ENCODE assay signal across 29 cellular contexts in genomic region chr13:63337921-63338320, GRCh38.
"Had no signal": no experiment of that assay in that cellular context is flagged by ENCODE, and none has a peak within 500 bp of the region (broad histone marks: within the 10 kb centered on the region; RNA-seq: fewer than 3 reads in every experiment).

No MANE protein-coding gene starts in this region.

- ATAC-seq: natural killer cell treated with Interleukin-12 subunit alpha and Interleukin-12 subunit beta and Interleukin-15 and Interleukin-18, amount 100 ng/mL, for 72 hours; psoas muscle; right cardiac atrium; right lobe of liver; stimulated activated effector memory CD8-positive, alpha-beta T cell treated with anti-CD3 and anti-CD28 coated beads, Interleukin-12 subunit alpha, Interleukin-12 subunit beta, amount 100 ng/mL, for 72 hours; stimulated activated naive B cell treated with anti-CD40 and anti-IgM and Interleukin-4, amounts not matched to agents 10 μg/mL and 1 μg/mL and 100 μg/mL, for 72 hours had no signal

- H3K27ac Mint-ChIP-seq: natural killer cell treated with Interleukin-12 subunit alpha and Interleukin-12 subunit beta and Interleukin-15 and Interleukin-18, amount 100 ng/mL, for 72 hours; nephron progenitor cell; progenitor cell of endocrine pancreas; stimulated activated effector memory CD8-positive, alpha-beta T cell treated with anti-CD3 and anti-CD28 coated beads, Interleukin-12 subunit alpha, Interleukin-12 subunit beta, amount 100 ng/mL, for 72 hours; stimulated activated naive B cell treated with anti-CD40 and anti-IgM and Interleukin-4, amounts not matched to agents 10 μg/mL and 1 μg/mL and 100 μg/mL, for 72 hours; stimulated activated naive CD8-positive, alpha-beta T cell treated with anti-CD3 and anti-CD28 coated beads, Interleukin-15, Interleukin-2, amounts not matched to agents 100 ng/mL and 50 ng/mL, for 24 hours had no signal

- H3K27me3 ChIP-seq: neutrophil, right lobe of liver, sigmoid colon, stomach, thyroid gland, tibial nerve, upper lobe of left lung, vagina had no signal

- H3K4me1 Mint-ChIP-seq: nephron progenitor cell; neural crest cell; stimulated activated effector memory CD8-positive, alpha-beta T cell treated with anti-CD3 and anti-CD28 coated beads, Interleukin-12 subunit alpha, Interleukin-12 subunit beta, amount 100 ng/mL, for 72 hours; stimulated activated naive B cell treated with anti-CD40 and anti-IgM and Interleukin-4, amounts not matched to agents 10 μg/mL and 1 μg/mL and 100 μg/mL, for 72 hours had no signal

- H3K4me3 ChIP-seq: ovary, psoas muscle, right lobe of liver, sigmoid colon, stomach, thoracic aorta, thyroid gland, tibial nerve, upper lobe of left lung, vagina had no signal

- H3K36me3 ChIP-seq: neutrophil, ovary, right lobe of liver, sigmoid colon, stomach, thoracic aorta, thyroid gland, tibial nerve, upper lobe of left lung, vagina had no signal

- H3K9me3 ChIP-seq: neutrophil, ovary, psoas muscle, right lobe of liver, sigmoid colon, thoracic aorta, thyroid gland, tibial nerve, upper lobe of left lung, vagina had no signal

- H3K4me3 Mint-ChIP-seq: natural killer cell treated with Interleukin-12 subunit alpha and Interleukin-12 subunit beta and Interleukin-15 and Interleukin-18, amount 100 ng/mL, for 72 hours; nephron progenitor cell; neural crest cell; stimulated activated effector memory CD8-positive, alpha-beta T cell treated with anti-CD3 and anti-CD28 coated beads, Interleukin-12 subunit alpha, Interleukin-12 subunit beta, amount 100 ng/mL, for 72 hours; stimulated activated naive B cell treated with anti-CD40 and anti-IgM and Interleukin-4, amounts not matched to agents 10 μg/mL and 1 μg/mL and 100 μg/mL, for 72 hours; stimulated activated naive CD8-positive, alpha-beta T cell treated with anti-CD3 and anti-CD28 coated beads, Interleukin-15, Interleukin-2, amounts not matched to agents 100 ng/mL and 50 ng/mL, for 24 hours had no signal

- H3K27ac ChIP-seq: neutrophil, ovary, parathyroid adenoma, psoas muscle, right lobe of liver, sigmoid colon, stomach, thoracic aorta, thyroid gland, tibial nerve, upper lobe of left lung, vagina had no signal

- H3K9me3 Mint-ChIP-seq: nephron progenitor cell had no signal

- H3K4me1 ChIP-seq: parathyroid adenoma, psoas muscle, right lobe of liver, sigmoid colon, stomach, thyroid gland, tibial nerve, upper lobe of left lung, vagina had no signal

- H3K9ac ChIP-seq: parathyroid adenoma had no signal

- H3K79me2 ChIP-seq: parathyroid adenoma had no signal

- H3K36me3 Mint-ChIP-seq: stimulated activated effector memory CD8-positive, alpha-beta T cell treated with anti-CD3 and anti-CD28 coated beads, Interleukin-12 subunit alpha, Interleukin-12 subunit beta, amount 100 ng/mL, for 72 hours; stimulated activated naive B cell treated with anti-CD40 and anti-IgM and Interleukin-4, amounts not matched to agents 10 μg/mL and 1 μg/mL and 100 μg/mL, for 72 hours had no signal

- H2AFZ ChIP-seq: parathyroid adenoma had no signal

- H3K27me3 Mint-ChIP-seq: natural killer cell treated with Interleukin-12 subunit alpha and Interleukin-12 subunit beta and Interleukin-15 and Interleukin-18, amount 100 ng/mL, for 72 hours; progenitor cell of endocrine pancreas; stimulated activated naive B cell treated with anti-CD40 and anti-IgM and Interleukin-4, amounts not matched to agents 10 μg/mL and 1 μg/mL and 100 μg/mL, for 72 hours; stimulated activated naive CD8-positive, alpha-beta T cell treated with anti-CD3 and anti-CD28 coated beads, Interleukin-15, Interleukin-2, amounts not matched to agents 100 ng/mL and 50 ng/mL, for 24 hours had no signal

- DNase-seq: nephron progenitor cell; nucleus accumbens; ovary; posterior cingulate gyrus; psoas muscle; right cardiac atrium; sigmoid colon; small intestine; stimulated activated CD4-positive, alpha-beta T cell treated with anti-CD3 and anti-CD28 coated beads, Interleukin-15, amount 100 ng/mL, for 24 hours; stimulated activated CD4-positive, alpha-beta T cell treated with anti-CD3 and anti-CD28 coated beads, Interleukin-2, amount 100 ng/mL, for 24 hours; stimulated activated CD4-positive, alpha-beta T cell treated with anti-CD3 and anti-CD28 coated beads, Interleukin-2, amount 100 ng/mL, for 48 hours; stimulated activated CD4-positive, alpha-beta T cell treated with anti-CD3 and anti-CD28 coated beads, Interleukin-4, amount 100 ng/mL, for 24 hours; stimulated activated naive B cell treated with anti-CD40 and anti-IgM and Interleukin-4, amounts not matched to agents 10 μg/mL and 1 μg/mL and 100 μg/mL, for 72 hours; stimulated activated naive CD4-positive, alpha-beta T cell treated with Interleukin-2 at 50 U/mL for 16 hours; stomach; thyroid gland; trophoblast cell; upper lobe of left lung had no signal
